Comparison of ENCODE assay signal across 29 cellular contexts in genomic region chr7:20795361-20795760, GRCh38. TPM values are rescaled to one million over a fixed set of nuclear protein-coding genes. Genes with fewer than 3 reads are reported as not detected.
DNase-seq lines count a peak whose midpoint lies in the region; ATAC-seq and TF ChIP-seq lines count a peak whose summit lies in the region.
"Had no signal": no experiment of that assay in that cellular context is flagged by ENCODE, and none has a peak within 500 bp of the region (broad histone marks: within the 10 kb centered on the region; RNA-seq: fewer than 3 reads in every experiment).

No MANE protein-coding gene starts in this region.

- in situ Hi-C loops in HAP-1 (cut with MboI; ENCODE audit: low sequenced_read_pairs), result no loop called here

- H2BK15ac ChIP-seq in H9 (ENCODE audit: low read depth, low read length), result no peak overlapping the region

- no peak overlapping the region for H3K56ac ChIP-seq in H9 (ENCODE audit: insufficient read length, low read depth, low read length)

- H3K36me3 ChIP-seq in NT2/D1 (ENCODE audit: insufficient read depth, insufficient read length, low read length), result no peaks in the 10 kb centered on the region
- no peaks in the 10 kb centered on the region for H3K36me3 ChIP-seq in iPS-18a (ENCODE audit: control insufficient read depth, low read depth, low read length)
- H3K36me3 ChIP-seq in prostate gland, result no peaks in the 10 kb centered on the region
- no peaks in the 10 kb centered on the region for H3K36me3 ChIP-seq in HAP-1 (replicated peaks)
- H3K36me3 ChIP-seq: BLaER1 treated with 17β-estradiol and CSF1 and Interleukin-3, amounts not matched to agents 10 nM and 100 nM; Peyer's patch had no signal

- peaks cover 69 to 74% of the 10 kb centered on the region in 2 experiments for H3K4me1 Mint-ChIP-seq in H9

- no peak overlapping the region for H3K14ac ChIP-seq in H9 (ENCODE audit: insufficient read depth, low read length)

- no peak overlapping the region for H2BK120ac ChIP-seq in H9 (ENCODE audit: low read depth, low read length, poor library complexity, severe bottlenecking)

- H3K9me3 Mint-ChIP-seq in H9, result no peaks in the 10 kb centered on the region; a peak in 2 of 5 replicates

- H3T11ph ChIP-seq in H9 (ENCODE audit: low read length), result no peak overlapping the region

- TF ChIP-seq POLR2A in prostate gland (IDR thresholded peaks at IDR 0.05), result no peak

- peaks cover 9% of the 10 kb centered on the region for H3K4me1 ChIP-seq in H9 (ENCODE audit: insufficient read depth, low read length)
- H3K4me1 ChIP-seq in NT2/D1 (ENCODE audit: insufficient read depth, insufficient read length), result peaks cover 9% of the 10 kb centered on the region
- H3K4me1 ChIP-seq in iPS-18a (ENCODE audit: control insufficient read depth, low read depth, low read length), result peaks cover 65% of the 10 kb centered on the region
- H3K4me1 ChIP-seq in prostate gland (replicated peaks), result no peaks in the 10 kb centered on the region
- peaks cover 16% of the 10 kb centered on the region for H3K4me1 ChIP-seq in HAP-1
- H3K4me1 ChIP-seq: A549 had no signal

- WGBS in H9 (ENCODE audit: extremely low coverage, insufficient read length, low lambda C conversion rate), result no CpG with 5 or more reads among the region's 10 CpGs
- 69% methylated on average over 10 of the region's 10 CpGs for WGBS in prostate gland

- peak overlapping the region; percentile 98 for H3K4me2 ChIP-seq in H9 (ENCODE audit: insufficient read depth, insufficient read length, low read length)
- H3K4me2 ChIP-seq: A549; BLaER1 treated with 17β-estradiol and CSF1 and Interleukin-3, amounts not matched to agents 10 nM and 100 nM; SK-N-SH had no signal

- peak overlapping the region; percentile 71 to 85 for H3K4me3 Mint-ChIP-seq in H9
- H3K4me3 Mint-ChIP-seq: CD4-positive, alpha-beta memory T cell had no signal

- no peaks in the 10 kb centered on the region for H3K36me3 Mint-ChIP-seq in H9 (ENCODE audit: insufficient read depth in 1 of 3, low read depth in 3 of 3)

- no peak overlapping the region for H2AFZ ChIP-seq in H9 (ENCODE audit: low read length)

- H3K9ac ChIP-seq in H9 (ENCODE audit: extremely low read depth, insufficient read length, low read length) (no peak overlapping the region), NT2/D1 (ENCODE audit: insufficient read length, low read depth) (peak overlapping the region; percentile 1), iPS-18a (ENCODE audit: low read length) (no peak overlapping the region)
- H3K9ac ChIP-seq: BLaER1 treated with 17β-estradiol and CSF1 and Interleukin-3, amounts not matched to agents 10 nM and 100 nM; SK-N-SH had no signal

- H3K23me2 ChIP-seq in H9 (ENCODE audit: insufficient read length, low read depth, low read length, poor library complexity, severe bottlenecking), result peaks cover 25% of the 10 kb centered on the region

- no peak overlapping the region for H3K27ac Mint-ChIP-seq in H9

- no peaks in the 10 kb centered on the region for H3K9me3 ChIP-seq in H9 (ENCODE audit: control insufficient read depth, low read depth, low read length)
- H3K9me3 ChIP-seq in NT2/D1 (ENCODE audit: insufficient read depth, low read length), result no peaks in the 10 kb centered on the region
- no peaks in the 10 kb centered on the region for H3K9me3 ChIP-seq in iPS-18a (ENCODE audit: control insufficient read depth, low read depth, low read length)
- no peaks in the 10 kb centered on the region for H3K9me3 ChIP-seq in prostate gland
- no peaks in the 10 kb centered on the region for H3K9me3 ChIP-seq in HAP-1
- H3K9me3 ChIP-seq: Peyer's patch, SK-N-SH had no signal

- peaks cover 65% of the 10 kb centered on the region for H3K27me3 Mint-ChIP-seq in H9 (ENCODE audit: low read depth)

- H3K27ac ChIP-seq in H9 (ENCODE audit: insufficient read length, low read depth, low read length) (no peak overlapping the region), iPS-18a (ENCODE audit: low read length) (no peak overlapping the region), prostate gland (peak overlapping the region; percentile 90 to 92)
- H3K27ac ChIP-seq: A549; BLaER1 treated with 17β-estradiol and CSF1 and Interleukin-3, amounts not matched to agents 10 nM and 100 nM; Peyer's patch had no signal

- H2BK5ac ChIP-seq in H9 (ENCODE audit: insufficient read length, low read length), result no peak overlapping the region

- no peak overlapping the region for H4K91ac ChIP-seq in H9 (ENCODE audit: insufficient read length, low read depth, low read length)

- H4K8ac ChIP-seq in H9 (replicated peaks; ENCODE audit: insufficient read length, low read depth, low read length), result no peak overlapping the region

- ATAC-seq in GM19035 (IDR thresholded peaks at IDR 0.05; ENCODE audit: unreplicated experiment), result no peak
- ATAC-seq: A549 had no signal

- no peak overlapping the region for H3K18ac ChIP-seq in H9 (ENCODE audit: insufficient read length, low read depth, low read length)

- H4K20me1 ChIP-seq in H9 (ENCODE audit: control insufficient read depth, insufficient read depth, insufficient read length), result no peaks in the 10 kb centered on the region

- H3K27me3 ChIP-seq in H9 (ENCODE audit: insufficient read depth, low read length) (peaks cover 31% of the 10 kb centered on the region), NT2/D1 (ENCODE audit: insufficient read depth, insufficient read length) (peaks cover 71% of the 10 kb centered on the region), iPS-18a (ENCODE audit: control insufficient read depth, insufficient read depth, low read length) (peaks cover 72% of the 10 kb centered on the region), prostate gland (replicated peaks; ENCODE audit: insufficient read depth) (no peaks in the 10 kb centered on the region), HAP-1 (ENCODE audit: low read depth) (peaks cover 27% of the 10 kb centered on the region)

- TF ChIP-seq CTCF in H9 (conservative IDR thresholded peaks at IDR 0.05) (no peak), prostate gland (IDR thresholded peaks at IDR 0.05) (no peak)

- H2AK5ac ChIP-seq in H9 (ENCODE audit: insufficient read length, low read length), result no peak overlapping the region

- H2BK20ac ChIP-seq in H9 (ENCODE audit: low read depth, low read length, poor library complexity, severe bottlenecking), result no peak overlapping the region

- no peak overlapping the region for H3K4ac ChIP-seq in H9 (ENCODE audit: low read depth, low read length)

- no peak overlapping the region for H2BK12ac ChIP-seq in H9 (ENCODE audit: insufficient read length, low read depth, low read length)

- H4K5ac ChIP-seq in H9 (ENCODE audit: insufficient read length, low read depth, low read length), result no peak overlapping the region

- H3K23ac ChIP-seq in H9 (ENCODE audit: insufficient read length, low read depth, low read length), result no peak overlapping the region

- no peak overlapping the region for H3K4me3 ChIP-seq in NT2/D1 (ENCODE audit: insufficient read length, low read depth)
- H3K4me3 ChIP-seq in iPS-18a (ENCODE audit: low read length), result peak overlapping the region; percentile 88
- no peak overlapping the region for H3K4me3 ChIP-seq in prostate gland
- no peak overlapping the region for H3K4me3 ChIP-seq in HAP-1
- H3K4me3 ChIP-seq: A549; BLaER1 treated with 17β-estradiol and CSF1 and Interleukin-3, amounts not matched to agents 10 nM and 100 nM; Peyer's patch had no signal

- DNase-seq in H9 (peak; percentile 44), NT2/D1 (ENCODE audit: low read depth, low spot score) (no peak), prostate gland (ENCODE audit: low spot score) (no peak), HAP-1 (ENCODE audit: low spot score in 2 of 2) (no peak), GOT3 (lab: John Stamatoyannopoulos, UW) (no peak), midbrain (lab: John Stamatoyannopoulos, UW) (no peak)
- DNase-seq: AML-193; CD4-positive, alpha-beta memory T cell; COR-L47; DMS53; GDM1; HCEC 1CT; Karpas-422; NCI-H1092 treated with DMSO at 0.1 percent for 48 hours; NCI-H1436; NCI-H187; NCI-H2081 treated with DMSO at 0.1 percent for 48 hours; NCI-H2171; NCI-H226; NCI-H510A; OCI-M1; Peyer's patch; SIG-M5; SK-N-SH; SW 1271 had no signal

- H3K79me2 ChIP-seq in H9 (ENCODE audit: insufficient read depth, low read length), result peaks cover 2% of the 10 kb centered on the region; the same call in 1 of the 2 replicates

- no peaks in the 10 kb centered on the region for H3K79me1 ChIP-seq in H9 (ENCODE audit: insufficient read depth, low read depth, low read length, poor library complexity, severe bottlenecking)

- intact Hi-C loops in prostate gland (cut with DNase I), result no loop called here

RNA-seq across cellular contexts. Expression of gene SP8, which starts 8.7 kb away (rescaled TPM):
- total RNA-seq in H9 (2021) (3.5 TPM in 2 replicates), prostate gland (10 to 100 TPM in 1 of 2 donors, 1 to 10 TPM in 1; 7.4 to 44.5 TPM)
- total RNA-seq: CD4-positive, alpha-beta memory T cell had no signal

Comparison
In these comparisons a context has a peak if more than half of its experiments do, and no peak if none do; other contexts are left out.
1. H3K27ac ChIP-seq: peak in prostate gland (2 of 2); none in H9 (single experiment) and iPS-18a (single experiment).